ENCODE assay signal across 15 cellular contexts in genomic region chr2:215567504-215567903, GRCh38.
DNase-seq lines count a peak whose midpoint lies in the region; ATAC-seq lines count a peak whose summit lies in the region.
"Had no signal": no experiment of that assay in that cellular context is flagged by ENCODE, and none has a peak within 500 bp of the region (broad histone marks: within the 10 kb centered on the region; RNA-seq: fewer than 3 reads in every experiment).

No MANE protein-coding gene starts in this region.

- H3K4me1 Mint-ChIP-seq in activated naive CD8-positive, alpha-beta T cell treated with anti-CD3 and anti-CD28 coated beads, Interleukin-2, amount 50 U/mL, for 24 hours = no peaks in the 10 kb centered on the region
- H3K4me1 Mint-ChIP-seq: activated CD4-positive, alpha-beta T cell treated with anti-CD3 and anti-CD28 coated beads, Interleukin-2, amount 10 ng/mL, durations not matched to agents 24 days and 14 days; CD4-positive, CD25-positive, alpha-beta regulatory T cell; stimulated activated effector memory CD8-positive, alpha-beta T cell treated with anti-CD3 and anti-CD28 coated beads, Interleukin-12 subunit alpha, Interleukin-12 subunit beta, amount 100 ng/mL, for 72 hours had no signal

- H3K36me3 Mint-ChIP-seq in activated naive CD8-positive, alpha-beta T cell treated with anti-CD3 and anti-CD28 coated beads, Interleukin-2, amount 50 U/mL, for 24 hours (ENCODE audit: low read depth) = no peaks in the 10 kb centered on the region
- H3K36me3 Mint-ChIP-seq: CD4-positive, CD25-positive, alpha-beta regulatory T cell; stimulated activated effector memory CD8-positive, alpha-beta T cell treated with anti-CD3 and anti-CD28 coated beads, Interleukin-12 subunit alpha, Interleukin-12 subunit beta, amount 100 ng/mL, for 72 hours had no signal

- ATAC-seq in GM18867 (IDR thresholded peaks at IDR 0.05; ENCODE audit: unreplicated experiment) (peak; percentile 84), GM21528 (IDR thresholded peaks at IDR 0.05; ENCODE audit: low FRiP score, unreplicated experiment) (peak; percentile 76), HG03196 (IDR thresholded peaks at IDR 0.05; ENCODE audit: unreplicated experiment) (peak; percentile 49)
- no peak for ATAC-seq in activated naive CD8-positive, alpha-beta T cell treated with anti-CD3 and anti-CD28 coated beads, Interleukin-2, amount 50 U/mL, for 24 hours
- ATAC-seq: activated T-cell treated with anti-CD3 and anti-CD28 coated beads, Interleukin-2, amount 50 U/mL, for 4 hours; stimulated activated effector memory CD8-positive, alpha-beta T cell treated with anti-CD3 and anti-CD28 coated beads, Interleukin-12 subunit alpha, Interleukin-12 subunit beta, amount 100 ng/mL, for 72 hours had no signal

- no peak overlapping the region for H3K27ac Mint-ChIP-seq in activated naive CD8-positive, alpha-beta T cell treated with anti-CD3 and anti-CD28 coated beads, Interleukin-2, amount 50 U/mL, for 24 hours
- H3K27ac Mint-ChIP-seq: activated CD4-positive, alpha-beta T cell treated with anti-CD3 and anti-CD28 coated beads, Interleukin-2, amount 10 ng/mL, durations not matched to agents 24 days and 14 days; CD4-positive, CD25-positive, alpha-beta regulatory T cell; stimulated activated effector memory CD8-positive, alpha-beta T cell treated with anti-CD3 and anti-CD28 coated beads, Interleukin-12 subunit alpha, Interleukin-12 subunit beta, amount 100 ng/mL, for 72 hours had no signal

- no peaks in the 10 kb centered on the region for H3K9me3 Mint-ChIP-seq in activated naive CD8-positive, alpha-beta T cell treated with anti-CD3 and anti-CD28 coated beads, Interleukin-2, amount 50 U/mL, for 24 hours
- H3K9me3 Mint-ChIP-seq: activated CD4-positive, alpha-beta T cell treated with anti-CD3 and anti-CD28 coated beads, Interleukin-2, amount 10 ng/mL, durations not matched to agents 24 days and 14 days; activated T-cell treated with anti-CD3 and anti-CD28 coated beads, Interleukin-2, amount 50 U/mL, for 4 hours; stimulated activated effector memory CD8-positive, alpha-beta T cell treated with anti-CD3 and anti-CD28 coated beads, Interleukin-12 subunit alpha, Interleukin-12 subunit beta, amount 100 ng/mL, for 72 hours had no signal

- H3K27me3 Mint-ChIP-seq in activated naive CD8-positive, alpha-beta T cell treated with anti-CD3 and anti-CD28 coated beads, Interleukin-2, amount 50 U/mL, for 24 hours = peaks cover 7% of the 10 kb centered on the region

- DNase-seq in germinal center (ENCODE audit: low spot score) (peak; percentile 13), GM19238 (ENCODE audit: insufficient read length, low spot score) (no peak), globus pallidus (ENCODE audit: low spot score) (no peak)
- DNase-seq in activated naive CD8-positive, alpha-beta T cell treated with anti-CD3 and anti-CD28 coated beads, Interleukin-2, amount 50 U/mL, for 24 hours = no peak
- DNase-seq: activated CD4-positive, alpha-beta T cell treated with anti-CD3 and anti-CD28 coated beads, Interleukin-2, amount 10 ng/mL, durations not matched to agents 24 days and 14 days; activated T-cell treated with anti-CD3 and anti-CD28 coated beads, Interleukin-2, amount 50 U/mL, for 4 hours; CD4-positive, CD25-positive, alpha-beta regulatory T cell; cerebellar nuclear complex; mammary epithelial cell; RPMI8226; stimulated activated CD4-positive, alpha-beta T cell treated with anti-CD3 and anti-CD28 coated beads, Interleukin-4, amount 100 ng/mL, for 4 hours had no signal

- no peak overlapping the region for H3K4me3 Mint-ChIP-seq in activated naive CD8-positive, alpha-beta T cell treated with anti-CD3 and anti-CD28 coated beads, Interleukin-2, amount 50 U/mL, for 24 hours
- H3K4me3 Mint-ChIP-seq: activated CD4-positive, alpha-beta T cell treated with anti-CD3 and anti-CD28 coated beads, Interleukin-2, amount 10 ng/mL, durations not matched to agents 24 days and 14 days; activated T-cell treated with anti-CD3 and anti-CD28 coated beads, Interleukin-2, amount 50 U/mL, for 4 hours; CD4-positive, CD25-positive, alpha-beta regulatory T cell; stimulated activated effector memory CD8-positive, alpha-beta T cell treated with anti-CD3 and anti-CD28 coated beads, Interleukin-12 subunit alpha, Interleukin-12 subunit beta, amount 100 ng/mL, for 72 hours had no signal
